ENCODE assay signal across 19 cellular contexts in the genomic region with DNA sequence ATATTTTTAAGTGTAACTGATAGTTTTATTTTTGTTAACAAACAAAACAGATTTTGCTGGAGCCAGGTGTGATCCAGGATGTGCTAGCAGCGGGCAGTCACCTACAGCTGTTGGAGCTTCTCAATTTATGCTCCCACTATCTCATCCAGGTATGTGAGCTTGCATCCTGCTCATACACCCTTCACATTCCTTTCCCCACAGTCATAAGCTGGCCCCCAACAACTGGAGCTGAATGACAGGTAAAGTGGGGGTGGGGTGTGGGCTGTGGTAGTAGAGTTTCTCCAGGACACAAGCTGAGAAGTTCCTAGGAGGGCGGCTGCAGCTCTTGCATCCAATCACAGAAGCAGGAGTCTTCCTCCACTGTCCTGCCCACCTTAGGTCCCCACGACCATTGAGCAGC.
"Had no signal": no experiment of that assay in that cellular context is flagged by ENCODE, and none has a peak within 500 bp of the region (broad histone marks: within the 10 kb centered on the region; RNA-seq: fewer than 3 reads in every experiment).

No MANE protein-coding gene starts in this region.

- DNase-seq: activated CD4-positive, alpha-beta T cell treated with anti-CD3 and anti-CD28 coated beads for 1 hour; activated CD8-positive, alpha-beta memory T cell treated with anti-CD3 and anti-CD28 coated beads for 24 hours; activated effector memory CD4-positive, alpha-beta T cell treated with anti-CD3 and anti-CD28 coated beads, Interleukin-2, amount 50 U/mL, for 16 hours; activated naive CD4-positive, alpha-beta T cell treated with anti-CD3 and anti-CD28 coated beads for 36 hours; activated naive CD8-positive, alpha-beta T cell treated with anti-CD3 and anti-CD28 coated beads for 36 hours; activated T-cell treated with anti-CD3 and anti-CD28 coated beads, Interleukin-2, amount 50 U/mL, for 1 hour; gastrocnemius medialis; glutamatergic neuron; left cardiac atrium; left ventricle myocardium superior; right lobe of liver; stimulated activated CD4-positive, alpha-beta T cell treated with anti-CD3 and anti-CD28 coated beads, Interleukin-2, amount 100 ng/mL, for 48 hours; stimulated activated naive CD4-positive, alpha-beta T cell treated with Interleukin-2 at 50 U/mL for 16 hours; T-helper 2 cell; uterus had no signal

- H3K4me1 ChIP-seq: esophagus muscularis mucosa, gastrocnemius medialis, uterus had no signal

- H3K9me3 ChIP-seq: ascending aorta, esophagus muscularis mucosa, gastrocnemius medialis, right lobe of liver, uterus had no signal

- H3K27ac ChIP-seq: ascending aorta, cardiac muscle cell, esophagus muscularis mucosa, gastrocnemius medialis, right lobe of liver, uterus had no signal

- H3K4me3 ChIP-seq: ascending aorta, cardiac muscle cell, esophagus muscularis mucosa, gastrocnemius medialis, right lobe of liver, uterus had no signal

- H3K27me3 ChIP-seq: ascending aorta, cardiac muscle cell, gastrocnemius medialis, right lobe of liver, uterus had no signal

- H3K36me3 ChIP-seq: ascending aorta, cardiac muscle cell, esophagus muscularis mucosa, gastrocnemius medialis, right lobe of liver, uterus had no signal

- ATAC-seq: gastrocnemius medialis, left cardiac atrium, left ventricle myocardium superior, right lobe of liver had no signal

- FAIRE-seq: islet of Langerhans had no signal
